In genomic region chr1:86389315-86389714, GRCh38 we compare ENCODE assay signal across 11 cellular contexts. TPM values are rescaled to one million over a fixed set of nuclear protein-coding genes. Genes with fewer than 3 reads are reported as not detected.
DNase-seq lines count a peak whose midpoint lies in the region; ATAC-seq, FAIRE-seq and TF ChIP-seq lines count a peak whose summit lies in the region.
"Had no signal": no experiment of that assay in that cellular context is flagged by ENCODE, and none has a peak within 500 bp of the region (broad histone marks: within the 10 kb centered on the region; RNA-seq: fewer than 3 reads in every experiment).

No MANE protein-coding gene starts in this region.

- H3K4me3 Mint-ChIP-seq in natural killer cell treated with Interleukin-12 subunit alpha and Interleukin-12 subunit beta and Interleukin-15 and Interleukin-18, amount 100 ng/mL, for 72 hours, result peak overlapping the region; percentile 86

- no peaks in the 10 kb centered on the region for H3K9me2 ChIP-seq in MM.1S (replicated peaks; ENCODE audit: insufficient read depth, low read length)

- H3K36me3 Mint-ChIP-seq in natural killer cell treated with Interleukin-12 subunit alpha and Interleukin-12 subunit beta and Interleukin-15 and Interleukin-18, amount 100 ng/mL, for 72 hours, result no peaks in the 10 kb centered on the region

- H3K9me3 Mint-ChIP-seq in natural killer cell treated with Interleukin-12 subunit alpha and Interleukin-12 subunit beta and Interleukin-15 and Interleukin-18, amount 100 ng/mL, for 72 hours, result no peaks in the 10 kb centered on the region

- H3K36me3 ChIP-seq in MM.1S (replicated peaks; ENCODE audit: insufficient read depth, low read length), result no peaks in the 10 kb centered on the region

- peak overlapping the region; percentile 15; the same call in 1 of the 2 replicates for H3K9ac ChIP-seq in MM.1S (ENCODE audit: low read length)

- no peaks in the 10 kb centered on the region for H3K9me3 ChIP-seq in MM.1S (replicated peaks; ENCODE audit: insufficient read depth, low read length)

- DNase-seq in GM19239 (ENCODE audit: insufficient read length, low spot score) (no peak), MM.1S (peak; percentile 52), globus pallidus (ENCODE audit: low spot score) (no peak), foreskin keratinocyte (no peak), DMS 273 (lab: John Stamatoyannopoulos, UW; ENCODE audit: unreplicated experiment) (no peak), NCI-H2081 (lab: John Stamatoyannopoulos, UW) (no peak)
- DNase-seq in natural killer cell treated with Interleukin-12 subunit alpha and Interleukin-12 subunit beta and Interleukin-15 and Interleukin-18, amount 100 ng/mL, for 72 hours (ENCODE audit: low spot score), result no peak
- DNase-seq: NCI-H1436 treated with DMSO at 0.1 percent for 48 hours, T-helper 9 cell had no signal

- peak; percentile 77 for FAIRE-seq in GM19239 (lab: Jason Lieb, UNC)

- H3K27me3 Mint-ChIP-seq in natural killer cell treated with Interleukin-12 subunit alpha and Interleukin-12 subunit beta and Interleukin-15 and Interleukin-18, amount 100 ng/mL, for 72 hours, result no peaks in the 10 kb centered on the region

- H3K27ac ChIP-seq in MM.1S (ENCODE audit: low read length), result peak overlapping the region; percentile 54; the same call in 1 of the 2 replicates
- H3K27ac ChIP-seq in foreskin keratinocyte, result no peak overlapping the region

- H2AFZ ChIP-seq in MM.1S (ENCODE audit: low read length), result peak overlapping the region; percentile 49

- peaks cover 9% of the 10 kb centered on the region for H3K79me2 ChIP-seq in MM.1S (ENCODE audit: low read length)

- H3K4me1 ChIP-seq in MM.1S (ENCODE audit: low read length) (peaks cover 11% of the 10 kb centered on the region), foreskin keratinocyte (peaks cover 1% of the 10 kb centered on the region)

- H3K4me2 ChIP-seq in MM.1S (ENCODE audit: low read depth, low read length), result peak overlapping the region; percentile 90

- H3K4me3 ChIP-seq in MM.1S (ENCODE audit: low read length), result peak overlapping the region; percentile 37

- TF ChIP-seq CTCF in MM.1S (IDR thresholded peaks at IDR 0.05; ENCODE audit: low read length) (no peak), foreskin keratinocyte (conservative IDR thresholded peaks at IDR 0.05) (no peak)

- H3K27me3 ChIP-seq in MM.1S (replicated peaks; ENCODE audit: insufficient read depth, low read length) (no peaks in the 10 kb centered on the region), foreskin keratinocyte (no peaks in the 10 kb centered on the region)

- H3F3A ChIP-seq in MM.1S (ENCODE audit: insufficient read depth, low read length), result peaks cover 9% of the 10 kb centered on the region; the same call in 1 of the 2 replicates

- peak overlapping the region; percentile 91 to 95 for H3K27ac Mint-ChIP-seq in natural killer cell treated with Interleukin-12 subunit alpha and Interleukin-12 subunit beta and Interleukin-15 and Interleukin-18, amount 100 ng/mL, for 72 hours

- peaks cover 21 to 24% of the 10 kb centered on the region in 2 donors for H3K4me1 Mint-ChIP-seq in natural killer cell treated with Interleukin-12 subunit alpha and Interleukin-12 subunit beta and Interleukin-15 and Interleukin-18, amount 100 ng/mL, for 72 hours (ENCODE audit: low read depth in 2 of 2)

- no peaks in the 10 kb centered on the region for H4K20me1 ChIP-seq in MM.1S (ENCODE audit: insufficient read depth, low read length)

- ATAC-seq in HG02623 (IDR thresholded peaks at IDR 0.05; ENCODE audit: unreplicated experiment) (peak; percentile 88), foreskin keratinocyte (no peak)
- no peak for ATAC-seq in natural killer cell treated with Interleukin-12 subunit alpha and Interleukin-12 subunit beta and Interleukin-15 and Interleukin-18, amount 100 ng/mL, for 72 hours

RNA-seq across cellular contexts. Expression of gene ODF2L, which starts 6.8 kb away (rescaled TPM):
- total RNA-seq in natural killer cell treated with Interleukin-12 subunit alpha and Interleukin-12 subunit beta and Interleukin-15 and Interleukin-18, amount 100 ng/mL, for 72 hours, result 10 to 100 TPM; 35.4 to 36.6 TPM
- 30.8 and 31.1 TPM in 2 replicates for total RNA-seq in foreskin keratinocyte
- 16.7 and 18.7 TPM in 2 replicates for polyA plus RNA-seq in foreskin keratinocyte

RNA-seq across cellular contexts. Expression of gene CLCA2, which starts 34.7 kb away (rescaled TPM):
- not detected for total RNA-seq in natural killer cell treated with Interleukin-12 subunit alpha and Interleukin-12 subunit beta and Interleukin-15 and Interleukin-18, amount 100 ng/mL, for 72 hours
- total RNA-seq in foreskin keratinocyte, result 118 and 162 TPM in 2 replicates
- polyA plus RNA-seq in foreskin keratinocyte, result 46.6 and 55.4 TPM in 2 replicates
- total RNA-seq: mucosa of gallbladder had no signal

Comparison
In these comparisons a context has a peak if more than half of its experiments do, and no peak if none do; other contexts are left out.
1. RNA of gene CLCA2, which starts 34.7 kb away (total RNA-seq): 118 to 162 TPM in foreskin keratinocyte; not detected in natural killer cell treated with Interleukin-12 subunit alpha and Interleukin-12 subunit beta and Interleukin-15 and Interleukin-18, amount 100 ng/mL, for 72 hours; every median in the first group is over 100 times any median in the second.